In genomic region chr16:29825145-29826044, GRCh38 we compare ENCODE assay signal across 8 cellular contexts. TPM values are rescaled to one million over a fixed set of nuclear protein-coding genes. Genes with fewer than 3 reads are reported as not detected.
DNase-seq lines count a peak whose midpoint lies in the region; ATAC-seq and TF ChIP-seq lines count a peak whose summit lies in the region.

No MANE protein-coding gene starts in this region.

- no peaks in the 10 kb centered on the region for H3K27me3 ChIP-seq in ascending aorta

- DNase-seq in EL (peak; percentile 87), NCI-H524 (lab: John Stamatoyannopoulos, UW) (peak; percentile 99), ascending aorta (ENCODE audit: low spot score in 2 of 2) (no peak), hypothalamus (lab: John Stamatoyannopoulos, UW) (peak in 29 of 51 donors; percentile 6 to 72 (median 43)), NCI-H748 treated with DMSO at 0.1 percent for 48 hours (lab: John Stamatoyannopoulos, UW) (no peak), inferior parietal cortex (ENCODE audit: extremely low spot score) (no peak)
- peak; percentile 52 to 59 for DNase-seq in stimulated activated CD4-positive, alpha-beta T cell treated with anti-CD3 and anti-CD28 coated beads, Interleukin-2, amount 100 ng/mL, for 24 hours

- H3K36me3 ChIP-seq in ascending aorta, result peaks cover under 1 to 1% of the 10 kb centered on the region in 2 donors

- H3K4me3 ChIP-seq in ascending aorta, result peak overlapping the region; percentile 38 to 41

- TF ChIP-seq CTCF in ascending aorta (IDR thresholded peaks at IDR 0.05), result no peak

- peak overlapping the region; percentile 69 to 88 for H3K27ac ChIP-seq in ascending aorta

- intact Hi-C loops in ascending aorta (cut with DNase I), result loop anchor here (2.0 kb wide), 1 partner anchor 23 kb away; no protein-coding TSS in a partner anchor

- H3K4me1 ChIP-seq in ascending aorta, result peaks cover 28 to 41% of the 10 kb centered on the region in 2 donors

- H3K9me3 ChIP-seq in ascending aorta, result no peaks in the 10 kb centered on the region

- ATAC-seq in HG02973 (IDR thresholded peaks at IDR 0.05; ENCODE audit: unreplicated experiment), result no peak

RNA-seq across cellular contexts. Expression of gene MVP, which starts 5.1 kb away (rescaled TPM):
- 244 TPM for total RNA-seq in ascending aorta

RNA-seq across cellular contexts. Expression of gene PAGR1, which starts 9.4 kb away (rescaled TPM):
- total RNA-seq in ascending aorta, result 54.3 TPM

RNA-seq across cellular contexts. Expression of gene PRRT2, which starts 13.4 kb away (rescaled TPM):
- 5.0 TPM for total RNA-seq in ascending aorta

RNA-seq across cellular contexts. Expression of gene MAZ, which starts 19.1 kb away (rescaled TPM):
- total RNA-seq in ascending aorta, result 146 TPM

RNA-seq across cellular contexts. Expression of gene KIF22, which starts 34.8 kb away (rescaled TPM):
- 28.6 TPM for total RNA-seq in ascending aorta

Comparison
In these comparisons a context has a peak if more than half of its experiments do, and no peak if none do; other contexts are left out.
1. DNase-seq: peak in EL (single experiment), NCI-H524 (2 of 2), hypothalamus (29 of 51) and stimulated activated CD4-positive, alpha-beta T cell treated with anti-CD3 and anti-CD28 coated beads, Interleukin-2, amount 100 ng/mL, for 24 hours (2 of 2); none in ascending aorta (0 of 2), NCI-H748 treated with DMSO at 0.1 percent for 48 hours (single experiment) and inferior parietal cortex (single experiment).